Comparison of ENCODE assay signal across 9 cellular contexts in genomic region chr18:47928466-47928865, GRCh38. TPM values are rescaled to one million over a fixed set of nuclear protein-coding genes. Genes with fewer than 3 reads are reported as not detected.
DNase-seq lines count a peak whose midpoint lies in the region; ATAC-seq and TF ChIP-seq lines count a peak whose summit lies in the region.
"Had no signal": no experiment of that assay in that cellular context is flagged by ENCODE, and none has a peak within 500 bp of the region (broad histone marks: within the 10 kb centered on the region; RNA-seq: fewer than 3 reads in every experiment).

No MANE protein-coding gene starts in this region.

- H3K4me3 Mint-ChIP-seq in natural killer cell treated with Interleukin-12 subunit alpha and Interleukin-12 subunit beta and Interleukin-15 and Interleukin-18, amount 100 ng/mL, for 72 hours: peak overlapping the region; percentile 95

- no peaks in the 10 kb centered on the region for H3K36me3 Mint-ChIP-seq in natural killer cell treated with Interleukin-12 subunit alpha and Interleukin-12 subunit beta and Interleukin-15 and Interleukin-18, amount 100 ng/mL, for 72 hours

- H3K4me3 ChIP-seq in DOHH2 (ENCODE audit: low read length): peak overlapping the region; percentile 89
- H3K4me3 ChIP-seq in NT2/D1 (ENCODE audit: insufficient read length, low read depth): peak overlapping the region; percentile 75
- peak overlapping the region; percentile 90 for H3K4me3 ChIP-seq in coronary artery

- no peak for DNase-seq in NT2/D1 (ENCODE audit: low read depth, low spot score)
- DNase-seq in coronary artery (ENCODE audit: low spot score): no peak
- no peak for DNase-seq in natural killer cell treated with Interleukin-12 subunit alpha and Interleukin-12 subunit beta and Interleukin-15 and Interleukin-18, amount 100 ng/mL, for 72 hours (ENCODE audit: low spot score)
- DNase-seq in epidermal melanocyte (ENCODE audit: insufficient read length, low spot score): no peak
- DNase-seq in NCI-H2196 treated with DMSO at 0.1 percent for 48 hours (lab: John Stamatoyannopoulos, UW; ENCODE audit: unreplicated experiment): no peak
- no peak for DNase-seq in DMS79 (lab: John Stamatoyannopoulos, UW)
- no peak for DNase-seq in SW 1271 (lab: John Stamatoyannopoulos, UW)

- no peak for ATAC-seq in natural killer cell treated with Interleukin-12 subunit alpha and Interleukin-12 subunit beta and Interleukin-15 and Interleukin-18, amount 100 ng/mL, for 72 hours
- ATAC-seq: activated CD4-positive, CD25-positive, alpha-beta regulatory T cell treated with anti-CD3 and anti-CD28 coated beads, Interleukin-2, amount 50 U/mL, for 24 hours had no signal

- peaks cover 10% of the 10 kb centered on the region for H3F3A ChIP-seq in DOHH2 (ENCODE audit: control insufficient read depth, insufficient read depth)

- peaks cover 29% of the 10 kb centered on the region; the same call in 1 of the 2 replicates for H4K20me1 ChIP-seq in DOHH2 (ENCODE audit: control insufficient read depth, insufficient read depth, low read depth, low read length)

- H3K4me1 Mint-ChIP-seq in natural killer cell treated with Interleukin-12 subunit alpha and Interleukin-12 subunit beta and Interleukin-15 and Interleukin-18, amount 100 ng/mL, for 72 hours (ENCODE audit: low read depth in 2 of 2): peaks cover 51% of the 10 kb centered on the region in 2 donors

- H3K9me3 Mint-ChIP-seq in natural killer cell treated with Interleukin-12 subunit alpha and Interleukin-12 subunit beta and Interleukin-15 and Interleukin-18, amount 100 ng/mL, for 72 hours: no peaks in the 10 kb centered on the region

- H3K9me3 ChIP-seq in DOHH2 (ENCODE audit: control insufficient read depth, insufficient read depth, low read length) (no peaks in the 10 kb centered on the region), NT2/D1 (ENCODE audit: insufficient read depth, low read length) (no peaks in the 10 kb centered on the region)

- peak overlapping the region; percentile 78 for H3K4me2 ChIP-seq in DOHH2 (ENCODE audit: low read length)

- H3K27me3 Mint-ChIP-seq in natural killer cell treated with Interleukin-12 subunit alpha and Interleukin-12 subunit beta and Interleukin-15 and Interleukin-18, amount 100 ng/mL, for 72 hours: no peaks in the 10 kb centered on the region

- H3K27ac Mint-ChIP-seq in natural killer cell treated with Interleukin-12 subunit alpha and Interleukin-12 subunit beta and Interleukin-15 and Interleukin-18, amount 100 ng/mL, for 72 hours: peak overlapping the region; percentile 30 to 83

- TF ChIP-seq CTCF in DOHH2 (IDR thresholded peaks at IDR 0.05; ENCODE audit: low read depth, low read length, poor library complexity, severe bottlenecking) (no peak), coronary artery (IDR thresholded peaks at IDR 0.05) (no peak)

- peaks cover 68% of the 10 kb centered on the region for H3K79me2 ChIP-seq in DOHH2 (ENCODE audit: control insufficient read depth, low read length)

- H3K36me3 ChIP-seq in DOHH2 (ENCODE audit: control insufficient read depth, low read length): peaks cover 14% of the 10 kb centered on the region
- no peaks in the 10 kb centered on the region for H3K36me3 ChIP-seq in NT2/D1 (ENCODE audit: insufficient read depth, insufficient read length, low read length)

- H3K4me1 ChIP-seq in DOHH2 (ENCODE audit: control insufficient read depth, low read length) (peaks cover 54% of the 10 kb centered on the region), NT2/D1 (ENCODE audit: insufficient read depth, insufficient read length) (peaks cover 2% of the 10 kb centered on the region)

- H3K27me3 ChIP-seq in DOHH2 (ENCODE audit: control insufficient read depth, low read length) (no peaks in the 10 kb centered on the region), NT2/D1 (ENCODE audit: insufficient read depth, insufficient read length) (no peaks in the 10 kb centered on the region)

- H3K27ac ChIP-seq in DOHH2 (ENCODE audit: low read depth, low read length) (no peak overlapping the region), coronary artery (no peak overlapping the region)

- peak overlapping the region; percentile 61 for H3K9ac ChIP-seq in NT2/D1 (ENCODE audit: insufficient read length, low read depth)

- no peaks in the 10 kb centered on the region for H3K9me2 ChIP-seq in DOHH2 (replicated peaks; ENCODE audit: control insufficient read depth, low read length)

RNA-seq across cellular contexts. Expression of gene SMAD2, which starts 2.0 kb away (rescaled TPM):
- total RNA-seq in natural killer cell treated with Interleukin-12 subunit alpha and Interleukin-12 subunit beta and Interleukin-15 and Interleukin-18, amount 100 ng/mL, for 72 hours: 100 to 1,000 TPM in 1 of 2 donors, 10 to 100 TPM in 1; 92.1 to 102 TPM
